11 cellular contexts compared by ENCODE assay signal in the genomic region with DNA sequence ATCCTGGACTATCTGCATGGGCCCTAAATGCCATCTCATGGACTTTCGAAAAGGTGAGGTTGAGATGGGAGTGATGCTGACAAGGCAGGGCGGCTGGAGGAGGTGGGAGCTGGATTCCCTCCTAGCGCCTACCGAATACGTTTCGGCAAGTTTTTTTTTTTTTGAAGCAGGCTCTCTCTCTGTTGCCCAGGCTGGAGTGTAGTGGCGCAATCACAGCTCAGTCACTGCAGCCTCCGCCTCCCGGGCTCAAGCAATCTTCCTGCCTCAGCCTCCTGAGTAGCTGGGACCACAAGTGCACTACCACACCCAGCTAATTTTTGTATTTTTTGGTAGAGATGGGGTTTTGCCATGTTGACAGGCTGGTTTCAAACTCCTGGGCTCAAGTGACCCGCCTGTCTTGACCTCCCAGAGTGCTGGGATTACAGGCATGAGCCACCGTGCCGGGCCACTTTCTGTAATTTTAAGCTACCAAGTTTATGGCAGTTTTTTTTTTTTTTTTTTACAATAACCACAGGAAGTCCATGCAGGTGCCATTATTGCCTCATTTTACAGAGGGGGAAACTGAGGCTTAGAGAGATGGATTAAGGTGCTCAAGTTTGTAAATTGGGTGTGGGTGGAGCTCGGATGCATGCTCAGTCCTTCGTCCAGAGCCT.
DNase-seq lines count a peak whose midpoint lies in the region; ATAC-seq, FAIRE-seq and TF ChIP-seq lines count a peak whose summit lies in the region.
"Had no signal": no experiment of that assay in that cellular context is flagged by ENCODE, and none has a peak within 500 bp of the region (broad histone marks: within the 10 kb centered on the region; RNA-seq: fewer than 3 reads in every experiment).

No MANE protein-coding gene starts in this region.

- peak; percentile 43 for DNase-seq in ELR (ENCODE audit: low read depth)
- DNase-seq in WTC11 (ENCODE audit: low spot score) = no peak
- DNase-seq in immature natural killer cell = no peak

- no peak for TF ChIP-seq CTCF in WTC11 (IDR thresholded peaks at IDR 0.05)

- H3K27me3 Mint-ChIP-seq in WTC11 (ENCODE audit: low read depth) = no peaks in the 10 kb centered on the region
- H3K27me3 Mint-ChIP-seq in immature natural killer cell (ENCODE audit: low read depth in 3 of 3) = peaks cover 0 to 2% (median 0%) of the 10 kb centered on the region in 3 donors

- peaks cover 28% of the 10 kb centered on the region for H3K9me3 Mint-ChIP-seq in WTC11
- H3K9me3 Mint-ChIP-seq in immature natural killer cell = no peaks in the 10 kb centered on the region

- H3K4me1 Mint-ChIP-seq in WTC11 (peaks cover 42% of the 10 kb centered on the region), immature natural killer cell (peaks cover 58 to 71% of the 10 kb centered on the region in 2 donors)

- CTCF ChIA-PET in WTC11 (lab: Charles Lee) = interaction anchor here (0.9 to 1.2 kb wide), 5 partner anchors 8 to 347 kb away, joined by 4 to 5 read pairs (median 5); no protein-coding TSS in a partner anchor

- H3K4me3 Mint-ChIP-seq in WTC11 (no peak overlapping the region), immature natural killer cell (peak overlapping the region; percentile 61 to 86 (median 81))
- H3K4me3 Mint-ChIP-seq: neural crest cell had no signal

- FAIRE-seq in A204.1 (lab: Jason Lieb, UNC) = peak; percentile 80
- FAIRE-seq: islet of Langerhans, TTC549 had no signal

- ATAC-seq in WTC11 = peak; percentile 15
- no peak for ATAC-seq in HG02938 (IDR thresholded peaks at IDR 0.05; ENCODE audit: unreplicated experiment)
- no peak for ATAC-seq in HG03175 (IDR thresholded peaks at IDR 0.05; ENCODE audit: unreplicated experiment)
- no peak for ATAC-seq in GM18498 (IDR thresholded peaks at IDR 0.05; ENCODE audit: unreplicated experiment)
- ATAC-seq in GM21526 (IDR thresholded peaks at IDR 0.05; ENCODE audit: low FRiP score, unreplicated experiment) = no peak

- H3K27ac Mint-ChIP-seq in WTC11 (peak overlapping the region; percentile 98), immature natural killer cell (peak overlapping the region; percentile 83 to 94 (median 92))

- POLR2A ChIA-PET in WTC11 (lab: Charles Lee) = no interaction called here

- H3K36me3 Mint-ChIP-seq in WTC11 (peaks cover 19% of the 10 kb centered on the region), immature natural killer cell (peaks cover 3 to 18% (median 4%) of the 10 kb centered on the region in 3 donors)

TF ChIP-seq in WTC11, 78 proteins besides CTCF, POLR2A, EP300 and RAD21:
- TF ChIP-seq RELA (CRISPR knock-in tag; IDR thresholded peaks at IDR 0.05; ENCODE audit: borderline replicate concordance) = no peak
- TF ChIP-seq, protein P1, sequence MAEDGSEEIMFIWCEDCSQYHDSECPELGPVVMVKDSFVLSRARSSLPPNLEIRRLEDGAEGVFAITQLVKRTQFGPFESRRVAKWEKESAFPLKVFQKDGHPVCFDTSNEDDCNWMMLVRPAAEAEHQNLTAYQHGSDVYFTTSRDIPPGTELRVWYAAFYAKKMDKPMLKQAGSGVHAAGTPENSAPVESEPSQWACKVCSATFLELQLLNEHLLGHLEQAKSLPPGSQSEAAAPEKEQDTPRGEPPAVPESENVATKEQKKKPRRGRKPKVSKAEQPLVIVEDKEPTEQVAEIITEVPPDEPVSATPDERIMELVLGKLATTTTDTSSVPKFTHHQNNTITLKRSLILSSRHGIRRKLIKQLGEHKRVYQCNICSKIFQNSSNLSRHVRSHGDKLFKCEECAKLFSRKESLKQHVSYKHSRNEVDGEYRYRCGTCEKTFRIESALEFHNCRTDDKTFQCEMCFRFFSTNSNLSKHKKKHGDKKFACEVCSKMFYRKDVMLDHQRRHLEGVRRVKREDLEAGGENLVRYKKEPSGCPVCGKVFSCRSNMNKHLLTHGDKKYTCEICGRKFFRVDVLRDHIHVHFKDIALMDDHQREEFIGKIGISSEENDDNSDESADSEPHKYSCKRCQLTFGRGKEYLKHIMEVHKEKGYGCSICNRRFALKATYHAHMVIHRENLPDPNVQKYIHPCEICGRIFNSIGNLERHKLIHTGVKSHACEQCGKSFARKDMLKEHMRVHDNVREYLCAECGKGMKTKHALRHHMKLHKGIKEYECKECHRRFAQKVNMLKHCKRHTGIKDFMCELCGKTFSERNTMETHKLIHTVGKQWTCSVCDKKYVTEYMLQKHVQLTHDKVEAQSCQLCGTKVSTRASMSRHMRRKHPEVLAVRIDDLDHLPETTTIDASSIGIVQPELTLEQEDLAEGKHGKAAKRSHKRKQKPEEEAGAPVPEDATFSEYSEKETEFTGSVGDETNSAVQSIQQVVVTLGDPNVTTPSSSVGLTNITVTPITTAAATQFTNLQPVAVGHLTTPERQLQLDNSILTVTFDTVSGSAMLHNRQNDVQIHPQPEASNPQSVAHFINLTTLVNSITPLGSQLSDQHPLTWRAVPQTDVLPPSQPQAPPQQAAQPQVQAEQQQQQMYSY (CRISPR knock-in tag; IDR thresholded peaks at IDR 0.05) = no peak
- TF ChIP-seq ZNF416 (CRISPR knock-in tag; IDR thresholded peaks at IDR 0.05) = no peak
- TF ChIP-seq ELF4 (CRISPR knock-in tag; IDR thresholded peaks at IDR 0.05; ENCODE audit: low read depth) = no peak
- TF ChIP-seq KAT7 (CRISPR knock-in tag; IDR thresholded peaks at IDR 0.05; ENCODE audit: borderline replicate concordance) = no peak
- TF ChIP-seq MYBL2 (CRISPR knock-in tag; IDR thresholded peaks at IDR 0.05) = no peak
- TF ChIP-seq JAZF1 (CRISPR knock-in tag; IDR thresholded peaks at IDR 0.05) = no peak
- no peak for TF ChIP-seq TEAD1 (CRISPR knock-in tag; IDR thresholded peaks at IDR 0.05)
- TF ChIP-seq ZNF121 (CRISPR knock-in tag; IDR thresholded peaks at IDR 0.05) = no peak
- no peak for TF ChIP-seq ESRRA (CRISPR knock-in tag; IDR thresholded peaks at IDR 0.05; ENCODE audit: borderline replicate concordance)
- no peak for TF ChIP-seq IRF2 (CRISPR knock-in tag; IDR thresholded peaks at IDR 0.05; ENCODE audit: borderline replicate concordance, low read depth)
- TF ChIP-seq EMX1 (CRISPR knock-in tag; IDR thresholded peaks at IDR 0.05) = no peak
- TF ChIP-seq GABPB1 (CRISPR knock-in tag; IDR thresholded peaks at IDR 0.05) = no peak
- no peak for TF ChIP-seq TP53 (CRISPR knock-in tag; IDR thresholded peaks at IDR 0.05)
